21 cellular contexts compared by ENCODE assay signal in the genomic region with DNA sequence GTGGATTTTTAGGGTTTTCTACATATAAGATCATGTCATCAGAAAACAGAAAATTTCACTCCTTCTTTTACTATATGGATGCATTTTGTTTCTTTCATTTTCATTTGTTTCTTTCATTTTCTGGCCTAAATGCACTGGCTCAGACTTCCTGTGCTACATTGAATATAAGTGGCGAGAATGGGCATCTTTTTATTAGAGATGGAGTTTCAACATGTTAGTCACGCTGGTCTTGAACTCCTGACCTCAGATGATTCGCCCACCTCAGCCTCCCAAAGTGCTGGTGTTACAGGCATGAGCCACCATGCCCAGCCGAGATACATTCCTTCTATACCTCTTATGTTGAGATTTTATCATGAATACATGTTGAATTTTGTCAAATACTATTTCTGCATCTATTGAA.
DNase-seq lines count a peak whose midpoint lies in the region; ATAC-seq, FAIRE-seq and TF ChIP-seq lines count a peak whose summit lies in the region.
"Had no signal": no experiment of that assay in that cellular context is flagged by ENCODE, and none has a peak within 500 bp of the region (broad histone marks: within the 10 kb centered on the region; RNA-seq: fewer than 3 reads in every experiment).

No MANE protein-coding gene starts in this region.

- intact Hi-C loops in activated CD4-positive, alpha-beta memory T cell treated with anti-CD3 and anti-CD28 coated beads for 36 hours (cut with micrococcal nuclease): loop anchor here (5.0 kb wide), 1 partner anchor 59 kb away; the partner anchor contains the start of gene BRWD3
- intact Hi-C loops in OCI-LY7 (cut with micrococcal nuclease; ENCODE audit: unreplicated experiment): no loop called here

- peak; percentile 50 for FAIRE-seq in GM18507 (lab: Jason Lieb, UNC)
- FAIRE-seq: GM12892 had no signal

- H3K36me3 Mint-ChIP-seq in activated CD4-positive, alpha-beta memory T cell treated with anti-CD3 and anti-CD28 coated beads for 36 hours: peaks cover 34% of the 10 kb centered on the region
- H3K36me3 Mint-ChIP-seq in activated CD4-positive, alpha-beta memory T cell treated with anti-CD3 and anti-CD28 coated beads, Interleukin-2, amount 10 ng/mL, durations not matched to agents 7 days and 5 days (ENCODE audit: low read depth): peaks cover 41% of the 10 kb centered on the region

- no TSS peak for BruUV-seq in OCI-LY7 (replicated peaks; lab: Mats Ljungman, UMichigan)

- H2AFZ ChIP-seq in OCI-LY7 (ENCODE audit: low read length): no peak overlapping the region

- POLR2A ChIA-PET in activated CD4-positive, alpha-beta memory T cell treated with anti-CD3 and anti-CD28 coated beads for 36 hours (lab: Charles Lee): no interaction called here
- POLR2A ChIA-PET in activated CD4-positive, alpha-beta memory T cell treated with anti-CD3 and anti-CD28 coated beads, Interleukin-2, amount 10 ng/mL, durations not matched to agents 7 days and 5 days (lab: Charles Lee): no interaction called here
- POLR2A ChIA-PET in OCI-LY7 (lab: Charles Lee): no interaction called here

- no peak overlapping the region for H3K4me2 ChIP-seq in OCI-LY7 (ENCODE audit: low read length)
- H3K4me2 ChIP-seq: KMS-11 had no signal

- H3K4me1 ChIP-seq in OCI-LY7 (ENCODE audit: insufficient read depth, low read length, poor library complexity, severe bottlenecking): no peaks in the 10 kb centered on the region
- H3K4me1 ChIP-seq: psoas muscle had no signal

- ATAC-seq in GM21576 (IDR thresholded peaks at IDR 0.05; ENCODE audit: unreplicated experiment): no peak
- ATAC-seq: psoas muscle, SK-N-SH treated with all-trans-retinoic acid at 6 μM for 48 hours had no signal

- no peak overlapping the region for H3K4me3 ChIP-seq in OCI-LY7 (ENCODE audit: low read depth, low read length, poor library complexity, severe bottlenecking)
- H3K4me3 ChIP-seq: psoas muscle had no signal

- H3K4me1 Mint-ChIP-seq in activated CD4-positive, alpha-beta memory T cell treated with anti-CD3 and anti-CD28 coated beads for 36 hours (ENCODE audit: low read depth): peaks cover 14% of the 10 kb centered on the region
- peaks cover 10% of the 10 kb centered on the region for H3K4me1 Mint-ChIP-seq in activated CD4-positive, alpha-beta memory T cell treated with anti-CD3 and anti-CD28 coated beads, Interleukin-2, amount 10 ng/mL, durations not matched to agents 7 days and 5 days
- H3K4me1 Mint-ChIP-seq: neural crest cell had no signal

- no peak for TF ChIP-seq CTCF in OCI-LY7 (conservative IDR thresholded peaks at IDR 0.05; ENCODE audit: low read length)

- H3K9me3 ChIP-seq in OCI-LY7 (ENCODE audit: low read length): no peaks in the 10 kb centered on the region

- no peaks in the 10 kb centered on the region for H3K9me2 ChIP-seq in OCI-LY7 (ENCODE audit: insufficient read depth, low read length)

- peak; percentile 22 for DNase-seq in activated CD4-positive, alpha-beta memory T cell treated with anti-CD3 and anti-CD28 coated beads for 36 hours
- no peak for DNase-seq in activated CD4-positive, alpha-beta memory T cell treated with anti-CD3 and anti-CD28 coated beads, Interleukin-2, amount 10 ng/mL, durations not matched to agents 7 days and 5 days
- no peak for DNase-seq in GM18507 (ENCODE audit: extremely low spot score, insufficient read length, low read depth)
- DNase-seq in RPMI7951 (ENCODE audit: low read depth): peak; percentile 40
- peak; percentile 5 for DNase-seq in iris pigment epithelial cell (ENCODE audit: low read depth)
- DNase-seq in OCI-LY7 (ENCODE audit: low spot score): no peak
- DNase-seq in 8988T: no peak
- DNase-seq: ACHN, C1 segment of cervical spinal cord, caudate nucleus, DMS 273 treated with DMSO at 0.1 percent for 48 hours, NCI-H1092, NCI-H2029, psoas muscle, small intestine had no signal

- H4K20me1 ChIP-seq in OCI-LY7 (ENCODE audit: insufficient read depth, low read length): no peaks in the 10 kb centered on the region

- no peak overlapping the region for H3K27ac Mint-ChIP-seq in activated CD4-positive, alpha-beta memory T cell treated with anti-CD3 and anti-CD28 coated beads for 36 hours
- no peak overlapping the region for H3K27ac Mint-ChIP-seq in activated CD4-positive, alpha-beta memory T cell treated with anti-CD3 and anti-CD28 coated beads, Interleukin-2, amount 10 ng/mL, durations not matched to agents 7 days and 5 days

- no peaks in the 10 kb centered on the region for H3K27me3 Mint-ChIP-seq in activated CD4-positive, alpha-beta memory T cell treated with anti-CD3 and anti-CD28 coated beads for 36 hours
- H3K27me3 Mint-ChIP-seq in activated CD4-positive, alpha-beta memory T cell treated with anti-CD3 and anti-CD28 coated beads, Interleukin-2, amount 10 ng/mL, durations not matched to agents 7 days and 5 days: no peaks in the 10 kb centered on the region

- CTCF ChIA-PET in activated CD4-positive, alpha-beta memory T cell treated with anti-CD3 and anti-CD28 coated beads for 36 hours (lab: Charles Lee): no interaction called here
- CTCF ChIA-PET in activated CD4-positive, alpha-beta memory T cell treated with anti-CD3 and anti-CD28 coated beads, Interleukin-2, amount 10 ng/mL, durations not matched to agents 7 days and 5 days (lab: Charles Lee): no interaction called here
- CTCF ChIA-PET in OCI-LY7 (lab: Charles Lee; ENCODE audit: unreplicated experiment): no interaction called here

- H3K36me3 ChIP-seq in OCI-LY7 (ENCODE audit: insufficient read depth, low read length): peaks cover 22% of the 10 kb centered on the region

- H3K79me2 ChIP-seq in OCI-LY7 (ENCODE audit: insufficient read depth, low read depth, low read length): no peaks in the 10 kb centered on the region

- H3K27ac ChIP-seq in OCI-LY7 (ENCODE audit: low read depth, low read length, poor library complexity, severe bottlenecking): no peak overlapping the region
- H3K27ac ChIP-seq: KMS-11, psoas muscle, RWPE1 had no signal

- H3K4me3 Mint-ChIP-seq in activated CD4-positive, alpha-beta memory T cell treated with anti-CD3 and anti-CD28 coated beads for 36 hours: no peak overlapping the region
- no peak overlapping the region for H3K4me3 Mint-ChIP-seq in activated CD4-positive, alpha-beta memory T cell treated with anti-CD3 and anti-CD28 coated beads, Interleukin-2, amount 10 ng/mL, durations not matched to agents 7 days and 5 days
- H3K4me3 Mint-ChIP-seq: neural crest cell had no signal

- H3K9me3 Mint-ChIP-seq in activated CD4-positive, alpha-beta memory T cell treated with anti-CD3 and anti-CD28 coated beads for 36 hours: peaks cover 15% of the 10 kb centered on the region
- peaks cover 6% of the 10 kb centered on the region for H3K9me3 Mint-ChIP-seq in activated CD4-positive, alpha-beta memory T cell treated with anti-CD3 and anti-CD28 coated beads, Interleukin-2, amount 10 ng/mL, durations not matched to agents 7 days and 5 days

Comparison
In these comparisons a context has a peak if more than half of its experiments do, and no peak if none do; other contexts are left out.
1. DNase-seq: peak in activated CD4-positive, alpha-beta memory T cell treated with anti-CD3 and anti-CD28 coated beads for 36 hours (single experiment), RPMI7951 (single experiment) and iris pigment epithelial cell (single experiment); none in activated CD4-positive, alpha-beta memory T cell treated with anti-CD3 and anti-CD28 coated beads, Interleukin-2, amount 10 ng/mL, durations not matched to agents 7 days and 5 days (single experiment), GM18507 (single experiment), OCI-LY7 (single experiment) and 8988T (single experiment).